8 cellular contexts compared by ENCODE assay signal in genomic region chr1:93177991-93178390, GRCh38. TPM values are rescaled to one million over a fixed set of nuclear protein-coding genes. Genes with fewer than 3 reads are reported as not detected.
DNase-seq lines count a peak whose midpoint lies in the region; ATAC-seq and TF ChIP-seq lines count a peak whose summit lies in the region.

No MANE protein-coding gene starts in this region.

- no peak for ATAC-seq in HG02884 (IDR thresholded peaks at IDR 0.05; ENCODE audit: unreplicated experiment)

- H3K27ac ChIP-seq in ACC112 (ENCODE audit: low read depth, low read length): peak overlapping the region; percentile 96; the same call in 1 of the 2 replicates
- peak overlapping the region in 1 of 2 donors; percentile 100 for H3K27ac ChIP-seq in ascending aorta

- in situ Hi-C loops in HAP-1 (cut with MboI; ENCODE audit: low sequenced_read_pairs): no loop called here

- peak in 1 of 2 experiments; percentile 23 for DNase-seq in HAP-1 (ENCODE audit: low spot score in 2 of 2)
- no peak for DNase-seq in ascending aorta (ENCODE audit: low spot score in 2 of 2)
- DNase-seq in lung microvascular endothelial cell (ENCODE audit: low read depth in 2 of 2): peak; percentile 23 to 44
- DNase-seq in MV-4-11 (lab: John Stamatoyannopoulos, UW): no peak
- DNase-seq in epidermal melanocyte (ENCODE audit: insufficient read length, low spot score): no peak
- no peak for DNase-seq in pons (ENCODE audit: low spot score)

- H3K4me1 ChIP-seq in ACC112 (ENCODE audit: control insufficient read depth, insufficient read depth, low read length, unreplicated experiment) (peaks cover 13% of the 10 kb centered on the region), HAP-1 (peaks cover 23% of the 10 kb centered on the region), ascending aorta (peaks cover 0 to 18% of the 10 kb centered on the region in 2 donors)

- H3K4me3 ChIP-seq in ACC112 (ENCODE audit: low read depth, low read length): peak overlapping the region; percentile 91
- peak overlapping the region; percentile 61 for H3K4me3 ChIP-seq in HAP-1
- H3K4me3 ChIP-seq in ascending aorta: peak overlapping the region; percentile 96

- H3K9me3 ChIP-seq in HAP-1 (no peaks in the 10 kb centered on the region), ascending aorta (no peaks in the 10 kb centered on the region)

- TF ChIP-seq CTCF in ascending aorta (IDR thresholded peaks at IDR 0.05): no peak

- no peaks in the 10 kb centered on the region for H3K27me3 ChIP-seq in ACC112 (ENCODE audit: insufficient read depth, low read length)
- no peaks in the 10 kb centered on the region for H3K27me3 ChIP-seq in HAP-1 (ENCODE audit: low read depth)
- H3K27me3 ChIP-seq in ascending aorta: no peaks in the 10 kb centered on the region

- peaks cover 78% of the 10 kb centered on the region for H3K79me2 ChIP-seq in ACC112 (ENCODE audit: control insufficient read depth, insufficient read depth, low read length, unreplicated experiment)

- H3K36me3 ChIP-seq in ACC112 (ENCODE audit: insufficient read depth, low read length) (peaks cover 12% of the 10 kb centered on the region), HAP-1 (replicated peaks) (no peaks in the 10 kb centered on the region), ascending aorta (no peaks in the 10 kb centered on the region)

- intact Hi-C loops in ascending aorta (cut with DNase I): no loop called here

- H2AFZ ChIP-seq in ACC112 (ENCODE audit: low read length, unreplicated experiment): no peak overlapping the region

RNA-seq across cellular contexts. Expression of gene TMED5, which starts 2.2 kb away (rescaled TPM):
- total RNA-seq in ascending aorta (39.1 TPM), lung microvascular endothelial cell (37.5 and 44.8 TPM in 2 replicates)

RNA-seq across cellular contexts. Expression of gene CCDC18, which starts 2.5 kb away (rescaled TPM):
- total RNA-seq in ascending aorta (1.4 TPM), lung microvascular endothelial cell (5.4 and 5.7 TPM in 2 replicates)

Comparison
In these comparisons a context has a peak if more than half of its experiments do, and no peak if none do; other contexts are left out.
1. DNase-seq: peak in lung microvascular endothelial cell (2 of 2); none in ascending aorta (0 of 2), MV-4-11 (single experiment), epidermal melanocyte (single experiment) and pons (single experiment).
2. Peak in every context shown above with its lines, with median percentiles within 50 percentile points of each other: H3K4me3 ChIP-seq.